8 cellular contexts compared by ENCODE assay signal in genomic region chr1:234326493-234327366, GRCh38. TPM values are rescaled to one million over a fixed set of nuclear protein-coding genes. Genes with fewer than 3 reads are reported as not detected.
A peak's percentile ranks its signal among the peaks of the same experiment; 100 is the strongest.
DNase-seq lines count a peak whose midpoint lies in the region; ATAC-seq and TF ChIP-seq lines count a peak whose summit lies in the region.

No MANE protein-coding gene starts in this region.

- no peaks in the 10 kb centered on the region for H3K36me3 Mint-ChIP-seq in activated CD8-positive, alpha-beta memory T cell treated with anti-CD3 and anti-CD28 coated beads, Interleukin-2, amount 10 ng/mL, durations not matched to agents 7 days and 5 days
- H3K36me3 Mint-ChIP-seq in naive thymus-derived CD4-positive, alpha-beta T cell = peaks cover 0 to 4% (median 0%) of the 10 kb centered on the region in 5 donors
- no peaks in the 10 kb centered on the region for H3K36me3 Mint-ChIP-seq in stimulated activated naive CD8-positive, alpha-beta T cell treated with anti-CD3 and anti-CD28 coated beads, Interleukin-15, Interleukin-2, amounts not matched to agents 100 ng/mL and 50 ng/mL, for 24 hours (ENCODE audit: low read depth)

- CTCF ChIA-PET in activated CD8-positive, alpha-beta memory T cell treated with anti-CD3 and anti-CD28 coated beads, Interleukin-2, amount 10 ng/mL, durations not matched to agents 7 days and 5 days (lab: Charles Lee) = interaction anchor here (0.7 to 5.1 kb wide), 23 partner anchors 9 to 213 kb away, joined by 3 to 62 read pairs (median 3); partner anchors contain the start of gene COA6
- CTCF ChIA-PET in naive thymus-derived CD4-positive, alpha-beta T cell (lab: Charles Lee) = interaction anchor here (0.8 to 3.9 kb wide), 10 partner anchors 9 to 86 kb away, joined by 3 to 16 read pairs (median 4); partner anchors contain the start of gene COA6

- ATAC-seq in GM18511 (IDR thresholded peaks at IDR 0.05; ENCODE audit: unreplicated experiment) (peak; percentile 89), HG03108 (IDR thresholded peaks at IDR 0.05; ENCODE audit: unreplicated experiment) (peak; percentile 68)
- ATAC-seq in activated CD8-positive, alpha-beta memory T cell treated with anti-CD3 and anti-CD28 coated beads, Interleukin-2, amount 10 ng/mL, durations not matched to agents 7 days and 5 days = peak; percentile 94
- ATAC-seq in naive thymus-derived CD4-positive, alpha-beta T cell = peak; percentile 92

- H3K27ac ChIP-seq in esophagus muscularis mucosa (replicated peaks in 1 of 4) = no peak overlapping the region
- peak overlapping the region; percentile 67 for H3K27ac ChIP-seq in naive thymus-derived CD4-positive, alpha-beta T cell (ENCODE audit: low read depth, low read length)

- in situ Hi-C loops in ACHN (cut with HindIII; ENCODE audit: low pct_ligation_motif_present, low pct_unique_long_range_greater_than_20kb, low sequenced_read_pairs) = no loop called here

- intact Hi-C loops in esophagus muscularis mucosa (cut with DNase I) = no loop called here
- intact Hi-C loops in naive thymus-derived CD4-positive, alpha-beta T cell (cut with micrococcal nuclease) = loop anchor here (1.0 to 2.0 kb wide), 7 partner anchors 16 to 112 kb away; partner anchors contain the start of gene COA6 (in 1 of the 2)

- H3K9me3 ChIP-seq in esophagus muscularis mucosa = no peaks in the 10 kb centered on the region
- no peaks in the 10 kb centered on the region for H3K9me3 ChIP-seq in naive thymus-derived CD4-positive, alpha-beta T cell (ENCODE audit: control insufficient read depth in 2 of 3, low read length in 3 of 3)

- H3K4me3 Mint-ChIP-seq in activated CD8-positive, alpha-beta memory T cell treated with anti-CD3 and anti-CD28 coated beads, Interleukin-2, amount 10 ng/mL, durations not matched to agents 7 days and 5 days = peak overlapping the region; percentile 81
- peak overlapping the region; percentile 76 to 94 (median 90) for H3K4me3 Mint-ChIP-seq in naive thymus-derived CD4-positive, alpha-beta T cell
- H3K4me3 Mint-ChIP-seq in stimulated activated naive CD8-positive, alpha-beta T cell treated with anti-CD3 and anti-CD28 coated beads, Interleukin-15, Interleukin-2, amounts not matched to agents 100 ng/mL and 50 ng/mL, for 24 hours = peak overlapping the region; percentile 86

- no peak for TF ChIP-seq POLR2A in esophagus muscularis mucosa (IDR thresholded peaks at IDR 0.05; ENCODE audit: low read depth)

- POLR2A ChIA-PET in naive thymus-derived CD4-positive, alpha-beta T cell (lab: Charles Lee) = interaction anchor here (0.6 to 1.2 kb wide), 4 partner anchors 30 to 49 kb away, joined by 3 to 8 read pairs (median 3); partner anchors contain the start of gene COA6

- H3K27me3 Mint-ChIP-seq in activated CD8-positive, alpha-beta memory T cell treated with anti-CD3 and anti-CD28 coated beads, Interleukin-2, amount 10 ng/mL, durations not matched to agents 7 days and 5 days = peaks cover 13% of the 10 kb centered on the region
- peaks cover 4 to 23% (median 12%) of the 10 kb centered on the region in 5 donors for H3K27me3 Mint-ChIP-seq in naive thymus-derived CD4-positive, alpha-beta T cell
- H3K27me3 Mint-ChIP-seq in stimulated activated naive CD8-positive, alpha-beta T cell treated with anti-CD3 and anti-CD28 coated beads, Interleukin-15, Interleukin-2, amounts not matched to agents 100 ng/mL and 50 ng/mL, for 24 hours = peaks cover 18% of the 10 kb centered on the region

- peak; percentile 35 to 77 (median 59) for TF ChIP-seq CTCF in esophagus muscularis mucosa (IDR thresholded peaks at IDR 0.05)

- H3K27ac Mint-ChIP-seq in activated CD8-positive, alpha-beta memory T cell treated with anti-CD3 and anti-CD28 coated beads, Interleukin-2, amount 10 ng/mL, durations not matched to agents 7 days and 5 days = peak overlapping the region; percentile 53
- peak overlapping the region; percentile 41 to 99 (median 85) for H3K27ac Mint-ChIP-seq in naive thymus-derived CD4-positive, alpha-beta T cell
- peak overlapping the region; percentile 93 for H3K27ac Mint-ChIP-seq in stimulated activated naive CD8-positive, alpha-beta T cell treated with anti-CD3 and anti-CD28 coated beads, Interleukin-15, Interleukin-2, amounts not matched to agents 100 ng/mL and 50 ng/mL, for 24 hours

- H3K27me3 ChIP-seq in esophagus muscularis mucosa = peaks cover 0 to 37% (median 0%) of the 10 kb centered on the region in 4 donors
- H3K27me3 ChIP-seq in naive thymus-derived CD4-positive, alpha-beta T cell (ENCODE audit: control insufficient read depth in 2 of 2, insufficient read depth in 2 of 2, low read length in 2 of 2) = no peaks in the 10 kb centered on the region

- H3K4me1 Mint-ChIP-seq in activated CD8-positive, alpha-beta memory T cell treated with anti-CD3 and anti-CD28 coated beads, Interleukin-2, amount 10 ng/mL, durations not matched to agents 7 days and 5 days = peaks cover 21% of the 10 kb centered on the region
- H3K4me1 Mint-ChIP-seq in naive thymus-derived CD4-positive, alpha-beta T cell = peaks cover 23 to 36% (median 30%) of the 10 kb centered on the region in 7 donors
- peaks cover 48% of the 10 kb centered on the region for H3K4me1 Mint-ChIP-seq in stimulated activated naive CD8-positive, alpha-beta T cell treated with anti-CD3 and anti-CD28 coated beads, Interleukin-15, Interleukin-2, amounts not matched to agents 100 ng/mL and 50 ng/mL, for 24 hours (ENCODE audit: low read depth)

- DNase-seq in ACHN (peak; percentile 60), NCI-H82 treated with DMSO at 0.1 percent for 48 hours (lab: John Stamatoyannopoulos, UW; ENCODE audit: unreplicated experiment) (peak; percentile 37), esophagus muscularis mucosa (ENCODE audit: extremely low spot score) (peak; percentile 91)
- peak; percentile 77 for DNase-seq in activated CD8-positive, alpha-beta memory T cell treated with anti-CD3 and anti-CD28 coated beads, Interleukin-2, amount 10 ng/mL, durations not matched to agents 7 days and 5 days
- DNase-seq in naive thymus-derived CD4-positive, alpha-beta T cell = peak; percentile 32 to 79 (median 67)

- peak overlapping the region; percentile 16 to 43 (median 39) for H3K4me3 ChIP-seq in esophagus muscularis mucosa
- peak overlapping the region; percentile 64 for H3K4me3 ChIP-seq in naive thymus-derived CD4-positive, alpha-beta T cell (ENCODE audit: low read length)

- TF ChIP-seq EP300 in esophagus muscularis mucosa (IDR thresholded peaks at IDR 0.05) = no peak

- H3K4me1 ChIP-seq in esophagus muscularis mucosa = peaks cover 3 to 8% (median 5%) of the 10 kb centered on the region in 4 donors
- H3K4me1 ChIP-seq in naive thymus-derived CD4-positive, alpha-beta T cell (ENCODE audit: control insufficient read depth in 2 of 2, insufficient read depth in 2 of 2, low read length in 2 of 2) = peaks cover 0 to 4% of the 10 kb centered on the region in 2 donors

- 24% methylated on average over 20 of the region's 20 CpGs for WGBS in esophagus muscularis mucosa

- H3K36me3 ChIP-seq in esophagus muscularis mucosa = no peaks in the 10 kb centered on the region
- no peaks in the 10 kb centered on the region for H3K36me3 ChIP-seq in naive thymus-derived CD4-positive, alpha-beta T cell (ENCODE audit: control insufficient read depth in 2 of 3, insufficient read depth in 3 of 3, low read length in 3 of 3)

- H3K9me3 Mint-ChIP-seq in activated CD8-positive, alpha-beta memory T cell treated with anti-CD3 and anti-CD28 coated beads, Interleukin-2, amount 10 ng/mL, durations not matched to agents 7 days and 5 days (ENCODE audit: low read depth) = no peaks in the 10 kb centered on the region
- H3K9me3 Mint-ChIP-seq in naive thymus-derived CD4-positive, alpha-beta T cell = no peaks in the 10 kb centered on the region
- no peaks in the 10 kb centered on the region for H3K9me3 Mint-ChIP-seq in stimulated activated naive CD8-positive, alpha-beta T cell treated with anti-CD3 and anti-CD28 coated beads, Interleukin-15, Interleukin-2, amounts not matched to agents 100 ng/mL and 50 ng/mL, for 24 hours

RNA-seq across cellular contexts. Expression of gene COA6, which starts 46.5 kb away (rescaled TPM):
- 10 to 100 TPM; 42.4 to 43.0 TPM for total RNA-seq in activated CD8-positive, alpha-beta memory T cell treated with anti-CD3 and anti-CD28 coated beads, Interleukin-2, amount 10 ng/mL, durations not matched to agents 7 days and 5 days
- 10 to 100 TPM in 3 of 4 donors, 1 to 10 TPM in 1; 9.4 to 18.3 (median 16.0) TPM for total RNA-seq in esophagus muscularis mucosa
- total RNA-seq in naive thymus-derived CD4-positive, alpha-beta T cell = 10 to 100 TPM in 4 of 5 experiments, 1 to 10 TPM in 1; 9.5 to 47.3 (median 18.5) TPM
- 10 to 100 TPM; 31.6 to 52.7 TPM for polyA plus RNA-seq in naive thymus-derived CD4-positive, alpha-beta T cell

Comparison
In these comparisons a context has a peak if more than half of its experiments do, and no peak if none do; other contexts are left out.
1. DNase-seq: peak in every context shown above with its lines; median percentile 91 in esophagus muscularis mucosa; 77 in activated CD8-positive, alpha-beta memory T cell treated with anti-CD3 and anti-CD28 coated beads, Interleukin-2, amount 10 ng/mL, durations not matched to agents 7 days and 5 days; 67 in naive thymus-derived CD4-positive, alpha-beta T cell; 60 in ACHN; 37 in NCI-H82 treated with DMSO at 0.1 percent for 48 hours.